1 cellular context compared by ENCODE assay signal in genomic region chr6:7911345-7911725, GRCh38.
A peak's percentile ranks its signal among the peaks of the same experiment; 100 is the strongest.
TF ChIP-seq lines count a peak whose summit lies in the region.

No MANE protein-coding gene starts in this region.

TF ChIP-seq in HepG2, 621 proteins besides CTCF, POLR2A, EP300 and RAD21 (continued from another document):
- TF ChIP-seq ZBTB38 (CRISPR knock-in tag; IDR thresholded peaks at IDR 0.05) (peak; percentile 55; the same call in 1 of the 2 replicates), GATAD2A (CRISPR knock-in tag; IDR thresholded peaks at IDR 0.05) (0 out of 2 replicates have a peak, but pooled peaks have one; percentile 5), POLR2AphosphoS2 (IDR thresholded peaks at IDR 0.05; ENCODE audit: low read depth, low read length) (no peak), ZNF510 (CRISPR knock-in tag; IDR thresholded peaks at IDR 0.05; ENCODE audit: low read depth) (peak; percentile 56; the same call in 1 of the 2 replicates), ZNF546 (CRISPR knock-in tag; conservative IDR thresholded peaks at IDR 0.05) (no peak), ZNF660 (CRISPR knock-in tag; IDR thresholded peaks at IDR 0.05; ENCODE audit: borderline replicate concordance, low read depth) (no peak)
- TF ChIP-seq, protein P1, sequence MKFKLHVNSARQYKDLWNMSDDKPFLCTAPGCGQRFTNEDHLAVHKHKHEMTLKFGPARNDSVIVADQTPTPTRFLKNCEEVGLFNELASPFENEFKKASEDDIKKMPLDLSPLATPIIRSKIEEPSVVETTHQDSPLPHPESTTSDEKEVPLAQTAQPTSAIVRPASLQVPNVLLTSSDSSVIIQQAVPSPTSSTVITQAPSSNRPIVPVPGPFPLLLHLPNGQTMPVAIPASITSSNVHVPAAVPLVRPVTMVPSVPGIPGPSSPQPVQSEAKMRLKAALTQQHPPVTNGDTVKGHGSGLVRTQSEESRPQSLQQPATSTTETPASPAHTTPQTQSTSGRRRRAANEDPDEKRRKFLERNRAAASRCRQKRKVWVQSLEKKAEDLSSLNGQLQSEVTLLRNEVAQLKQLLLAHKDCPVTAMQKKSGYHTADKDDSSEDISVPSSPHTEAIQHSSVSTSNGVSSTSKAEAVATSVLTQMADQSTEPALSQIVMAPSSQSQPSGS (CRISPR knock-in tag; IDR thresholded peaks at IDR 0.05): 0 out of 2 replicates have a peak, but pooled peaks have one; percentile 8
